ENCODE assay signal across 8 cellular contexts in the genomic region with DNA sequence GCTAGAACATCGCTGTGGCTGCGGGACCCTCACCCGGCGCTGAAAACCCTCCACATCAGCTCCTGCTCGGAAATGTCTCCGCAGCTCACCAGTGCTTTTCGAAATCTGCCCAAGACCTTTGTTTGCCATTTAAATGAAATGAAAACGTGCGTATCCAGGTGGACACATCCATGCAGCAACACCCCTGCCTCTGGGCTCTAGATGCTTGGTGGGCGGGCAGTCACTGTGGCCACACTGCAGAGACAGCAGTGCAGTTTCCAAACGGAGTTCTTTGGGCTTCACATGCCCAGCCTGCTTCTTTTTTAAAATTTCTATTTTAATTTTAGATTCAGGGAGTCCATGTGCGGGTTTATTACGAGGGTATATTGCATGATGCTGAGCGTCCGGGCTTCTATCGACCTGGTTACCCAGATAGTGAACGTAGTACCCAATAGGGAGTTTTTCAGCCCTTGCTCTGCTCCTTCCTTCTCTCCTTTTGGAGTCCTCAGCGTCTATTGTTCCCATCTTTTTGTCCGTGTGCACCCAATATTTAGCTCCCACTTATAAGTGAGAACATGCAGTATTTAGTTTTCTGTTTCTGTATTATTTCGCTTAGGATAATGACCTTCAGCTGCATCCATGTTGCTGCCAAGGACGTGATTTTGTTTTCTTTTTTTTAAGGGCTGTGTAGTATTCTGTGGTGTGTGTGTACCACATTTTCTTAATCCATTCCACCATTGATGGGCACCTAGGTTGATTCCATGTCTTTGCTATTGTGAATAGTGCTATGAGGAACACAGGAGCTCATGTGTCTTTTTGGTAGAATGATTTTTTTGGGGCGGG. TPM values are rescaled to one million over a fixed set of nuclear protein-coding genes. Genes with fewer than 3 reads are reported as not detected.
A peak's percentile ranks its signal among the peaks of the same experiment; 100 is the strongest.
DNase-seq lines count a peak whose midpoint lies in the region; ATAC-seq, FAIRE-seq and TF ChIP-seq lines count a peak whose summit lies in the region.

No MANE protein-coding gene starts in this region.

- peak overlapping the region; percentile 74 for H3K4me3 Mint-ChIP-seq in T-helper 17 cell
- H3K4me3 Mint-ChIP-seq in activated CD4-positive, alpha-beta T cell treated with anti-CD3 and anti-CD28 coated beads, Interleukin-2, amount 10 ng/mL, durations not matched to agents 7 days and 5 days = no peak overlapping the region

- POLR2A ChIA-PET in activated CD4-positive, alpha-beta T cell treated with anti-CD3 and anti-CD28 coated beads, Interleukin-2, amount 10 ng/mL, durations not matched to agents 7 days and 5 days (lab: Charles Lee) = no interaction called here

- H3K36me3 Mint-ChIP-seq in T-helper 17 cell (ENCODE audit: low read depth) = peaks cover 9% of the 10 kb centered on the region
- H3K36me3 Mint-ChIP-seq in activated CD4-positive, alpha-beta T cell treated with anti-CD3 and anti-CD28 coated beads, Interleukin-2, amount 10 ng/mL, durations not matched to agents 7 days and 5 days (ENCODE audit: low read depth) = peaks cover 3% of the 10 kb centered on the region

- dilution Hi-C loops in keratinocyte (cut with MboI; ENCODE audit: extremely low pct_ligation_motif_present, low sequenced_read_pairs) = no loop called here

- H3K27me3 Mint-ChIP-seq in T-helper 17 cell = peaks cover 91% of the 10 kb centered on the region
- H3K27me3 Mint-ChIP-seq in activated CD4-positive, alpha-beta T cell treated with anti-CD3 and anti-CD28 coated beads, Interleukin-2, amount 10 ng/mL, durations not matched to agents 7 days and 5 days = peaks cover 77% of the 10 kb centered on the region

- H4K20me1 ChIP-seq in keratinocyte (ENCODE audit: control insufficient read depth, extremely low read depth, insufficient read depth, low read length) = no peaks in the 10 kb centered on the region

- no peak for TF ChIP-seq EP300 in stomach (IDR thresholded peaks at IDR 0.05)

- H2AFZ ChIP-seq in keratinocyte (ENCODE audit: control insufficient read depth, low read length) = no peak overlapping the region

- CTCF ChIA-PET in activated CD4-positive, alpha-beta T cell treated with anti-CD3 and anti-CD28 coated beads, Interleukin-2, amount 10 ng/mL, durations not matched to agents 7 days and 5 days (lab: Charles Lee) = no interaction called here

- H3K27ac ChIP-seq in keratinocyte (ENCODE audit: control insufficient read depth, insufficient read depth, low read length) (no peak overlapping the region), stomach (peak overlapping the region in 4 of 5 donors; percentile 65 to 79 (median 74)), foreskin keratinocyte (no peak overlapping the region)

- no peaks in the 10 kb centered on the region for H3K9me1 ChIP-seq in keratinocyte (ENCODE audit: control insufficient read depth, extremely low read depth, insufficient read depth, low read length)

- FAIRE-seq in keratinocyte (lab: Jason Lieb, UNC) (no peak), GM12891 (lab: Jason Lieb, UNC) (no peak)

- H3K4me1 Mint-ChIP-seq in T-helper 17 cell = peaks cover 35% of the 10 kb centered on the region
- peaks cover 37% of the 10 kb centered on the region for H3K4me1 Mint-ChIP-seq in activated CD4-positive, alpha-beta T cell treated with anti-CD3 and anti-CD28 coated beads, Interleukin-2, amount 10 ng/mL, durations not matched to agents 7 days and 5 days

- H3K27me3 ChIP-seq in keratinocyte (ENCODE audit: control insufficient read depth, extremely low read depth, insufficient read depth, low read length) (peaks cover 77% of the 10 kb centered on the region), stomach (peaks cover 19 to 94% (median 78%) of the 10 kb centered on the region in 3 donors), foreskin keratinocyte (peaks cover 92% of the 10 kb centered on the region)

- DNase-seq in NCI-H1092 treated with DMSO at 0.1 percent for 48 hours (lab: John Stamatoyannopoulos, UW) = peak; percentile 53
- DNase-seq in NCI-H1092 (lab: John Stamatoyannopoulos, UW) = no peak
- no peak for DNase-seq in T-helper 17 cell
- no peak for DNase-seq in keratinocyte (ENCODE audit: low read depth, low spot score)
- DNase-seq in stomach = no peak
- no peak for DNase-seq in activated CD4-positive, alpha-beta T cell treated with anti-CD3 and anti-CD28 coated beads, Interleukin-2, amount 10 ng/mL, durations not matched to agents 7 days and 5 days
- DNase-seq in GM12891 (ENCODE audit: insufficient read length, low spot score) = no peak
- no peak for DNase-seq in foreskin keratinocyte

- WGBS in stomach, 5 donors = 17 to 23% (median 20%) methylated on average over 22 of the region's 22 CpGs

- H3K36me3 ChIP-seq in keratinocyte (ENCODE audit: control insufficient read depth in 2 of 2, extremely low read depth in 1 of 2, insufficient read depth in 2 of 2, low read length in 2 of 2) (no peaks in the 10 kb centered on the region), stomach (no peaks in the 10 kb centered on the region)

- no peaks in the 10 kb centered on the region for H3K79me2 ChIP-seq in keratinocyte (ENCODE audit: control insufficient read depth, insufficient read depth, low read length)

- no peaks in the 10 kb centered on the region for H3K9me3 ChIP-seq in T-helper 17 cell (ENCODE audit: control insufficient read depth, low read length, poor library complexity, severe bottlenecking)
- H3K9me3 ChIP-seq in keratinocyte (ENCODE audit: control insufficient read depth, low read depth, low read length) = no peaks in the 10 kb centered on the region
- no peaks in the 10 kb centered on the region for H3K9me3 ChIP-seq in stomach

- TF ChIP-seq POLR2A in stomach (IDR thresholded peaks at IDR 0.05) = no peak
- no peak for TF ChIP-seq POLR2A in GM12891 (IDR thresholded peaks at IDR 0.05; ENCODE audit: low read depth, low read length)

- ATAC-seq in T-helper 17 cell (no peak), foreskin keratinocyte (no peak)

- H3K9me3 Mint-ChIP-seq in activated CD4-positive, alpha-beta T cell treated with anti-CD3 and anti-CD28 coated beads, Interleukin-2, amount 10 ng/mL, durations not matched to agents 7 days and 5 days = no peaks in the 10 kb centered on the region

- peak overlapping the region; percentile 15 for H3K9ac ChIP-seq in keratinocyte (ENCODE audit: control insufficient read depth, extremely low read depth, insufficient read depth, low read length)

- TF ChIP-seq CTCF in keratinocyte (optimal IDR thresholded peaks at IDR 0.05 in 1 of 3, IDR thresholded peaks at IDR 0.05 in 1 of 3, conservative IDR thresholded peaks at IDR 0.05 in 1 of 3; ENCODE audit: extremely low read depth in 1 of 3, insufficient read depth in 2 of 3, low read length in 3 of 3) = no peak
- no peak for TF ChIP-seq CTCF in stomach (IDR thresholded peaks at IDR 0.05)
- TF ChIP-seq CTCF in foreskin keratinocyte (conservative IDR thresholded peaks at IDR 0.05) = no peak

- no peak overlapping the region for H3K27ac Mint-ChIP-seq in T-helper 17 cell
- H3K27ac Mint-ChIP-seq in activated CD4-positive, alpha-beta T cell treated with anti-CD3 and anti-CD28 coated beads, Interleukin-2, amount 10 ng/mL, durations not matched to agents 7 days and 5 days = no peak overlapping the region

- H3K4me3 ChIP-seq in keratinocyte (ENCODE audit: control insufficient read depth in 2 of 3, extremely low read depth in 1 of 3, insufficient read depth in 2 of 3, low read depth in 1 of 3, low read length in 3 of 3) (peak overlapping the region in 2 of 3 experiments; percentile 52 to 73), stomach (peak overlapping the region; percentile 50 to 66 (median 56))

- peak overlapping the region; percentile 88 for H3K4me2 ChIP-seq in keratinocyte (ENCODE audit: control insufficient read depth, extremely low read depth, insufficient read depth, low read depth, low read length)

- intact Hi-C loops in stomach (cut with DNase I; ENCODE audit: low total_unique reads) = no loop called here

- H3K4me1 ChIP-seq in keratinocyte (ENCODE audit: control insufficient read depth, extremely low read depth, insufficient read depth, low read length) (peaks cover 12% of the 10 kb centered on the region), stomach (peaks cover 32 to 52% (median 48%) of the 10 kb centered on the region in 4 donors), foreskin keratinocyte (no peaks in the 10 kb centered on the region)

TF ChIP-seq in GM12891, 5 proteins besides CTCF, POLR2A, EP300 and RAD21 (continues in another document):
- no peak for TF ChIP-seq POLR2AphosphoS5 (IDR thresholded peaks at IDR 0.05; ENCODE audit: low read depth, low read length)
- no peak for TF ChIP-seq POU2F2 (IDR thresholded peaks at IDR 0.05; ENCODE audit: low read depth, low read length)

RNA-seq across cellular contexts. Expression of a gene that starts 4.8 kb away (rescaled TPM):
- total RNA-seq in T-helper 17 cell (under 1 TPM; 0.75 to 0.76 TPM), stomach (10 to 100 TPM in 1 of 5 donors, 1 to 10 TPM in 2, not detected in 2; 1.4 to 31.4 (median 4.6) TPM), foreskin keratinocyte (1.2 TPM in 1 of 2 replicates, not detected in the other)
- polyA plus RNA-seq in keratinocyte (0.04 TPM in 1 of 3 replicates, not detected in the others), stomach (1 to 10 TPM; 3.7 to 5.2 (median 4.1) TPM), foreskin keratinocyte (0.04 and 0.85 TPM in 2 replicates)
- 1.0 TPM for polyA plus RNA-seq in keratinocyte (2011; ENCODE audit: low read depth)
- polyA plus RNA-seq in keratinocyte (2011; cell fraction: cytosol; rRNA removed) = 0.04 and 0.09 TPM in 2 replicates
- polyA plus RNA-seq in keratinocyte (2011; cell fraction: nucleus; rRNA removed) = not detected in 2 replicates
- 2.1 TPM in 1 of 2 replicates, not detected in the other for polyA plus RNA-seq in keratinocyte (2012; ENCODE audit: low replicate concordance)
- polyA minus RNA-seq in keratinocyte = 0.13 to 0.51 TPM in 2 of 3 replicates, not detected in the other
- not detected for polyA minus RNA-seq in keratinocyte (2011; cell fraction: cytosol; rRNA and poly(A)+ RNA removed)
- polyA minus RNA-seq in keratinocyte (2011; cell fraction: nucleus; rRNA and poly(A)+ RNA removed) = not detected in 2 replicates
- total RNA-seq in activated CD4-positive, alpha-beta T cell treated with anti-CD3 and anti-CD28 coated beads, Interleukin-2, amount 10 ng/mL, durations not matched to agents 7 days and 5 days = not detected
- 33.4 TPM for polyA plus RNA-seq in GM12891 (2012; ENCODE audit: low read depth, missing spikeins)

RNA-seq across cellular contexts. Expression of a gene that starts 26.5 kb away (rescaled TPM):
- total RNA-seq in T-helper 17 cell = 10 to 100 TPM; 11.9 to 15.6 TPM
- 9.9 to 19.7 TPM (median 16.3 TPM) in 3 replicates for polyA plus RNA-seq in keratinocyte
- 5.6 TPM for polyA plus RNA-seq in keratinocyte (2011; ENCODE audit: low read depth)
- polyA plus RNA-seq in keratinocyte (2011; cell fraction: cytosol; rRNA removed) = 8.8 and 12.3 TPM in 2 replicates
- polyA plus RNA-seq in keratinocyte (2011; cell fraction: nucleus; rRNA removed) = 9.2 and 9.7 TPM in 2 replicates
- 16.0 and 17.0 TPM in 2 replicates for polyA plus RNA-seq in keratinocyte (2012; ENCODE audit: low replicate concordance)
- polyA minus RNA-seq in keratinocyte = 5.2 to 5.4 TPM (median 5.3 TPM) in 3 replicates
- 18.6 TPM for polyA minus RNA-seq in keratinocyte (2011; cell fraction: cytosol; rRNA and poly(A)+ RNA removed)
- 2.4 and 2.9 TPM in 2 replicates for polyA minus RNA-seq in keratinocyte (2011; cell fraction: nucleus; rRNA and poly(A)+ RNA removed)
- 10 to 100 TPM in 2 of 5 donors, 1 to 10 TPM in 3; 4.0 to 92.7 (median 7.8) TPM for total RNA-seq in stomach
- polyA plus RNA-seq in stomach = 10 to 100 TPM; 36.2 to 48.4 (median 39.4) TPM
- 10 to 100 TPM; 21.5 to 24.7 TPM for total RNA-seq in activated CD4-positive, alpha-beta T cell treated with anti-CD3 and anti-CD28 coated beads, Interleukin-2, amount 10 ng/mL, durations not matched to agents 7 days and 5 days
- polyA plus RNA-seq in GM12891 (2012; ENCODE audit: low read depth, missing spikeins) = 36.3 TPM
- total RNA-seq in foreskin keratinocyte = 19.2 and 20.1 TPM in 2 replicates
- polyA plus RNA-seq in foreskin keratinocyte = 25.1 and 32.0 TPM in 2 replicates

Comparison
In these comparisons a context has a peak if more than half of its experiments do, and no peak if none do; other contexts are left out.
1. H3K27ac ChIP-seq: peak in stomach (4 of 5); none in keratinocyte (single experiment) and foreskin keratinocyte (single experiment).